Comparison of ENCODE assay signal across 8 cellular contexts in genomic region chr2:46460991-46461715, GRCh38. TPM values are rescaled to one million over a fixed set of nuclear protein-coding genes. Genes with fewer than 3 reads are reported as not detected.
DNase-seq lines count a peak whose midpoint lies in the region; ATAC-seq and TF ChIP-seq lines count a peak whose summit lies in the region.

No MANE protein-coding gene starts in this region.

- H3K4me1 ChIP-seq in OCI-LY1 (ENCODE audit: insufficient read depth, low read length, severe bottlenecking) = peaks cover 8% of the 10 kb centered on the region
- peaks cover 15 to 44% (median 36%) of the 10 kb centered on the region in 4 donors for H3K4me1 ChIP-seq in esophagus muscularis mucosa

- no peaks in the 10 kb centered on the region for H3K79me2 ChIP-seq in OCI-LY1 (ENCODE audit: insufficient read depth, low read length)

- peak; percentile 56 for ATAC-seq in HG03097 (IDR thresholded peaks at IDR 0.05; ENCODE audit: low FRiP score, unreplicated experiment)
- ATAC-seq in naive B cell (ENCODE audit: low read depth in 2 of 2) = peak; percentile 36 to 49
- ATAC-seq in stimulated activated memory B cell treated with anti-CD40 and anti-IgM and Interleukin-4, amounts not matched to agents 10 μg/mL and 1 μg/mL and 100 μg/mL, for 72 hours = peak; percentile 76
- ATAC-seq in GM21360 (IDR thresholded peaks at IDR 0.05; ENCODE audit: unreplicated experiment) = no peak

- TF ChIP-seq CTCF in GM12874 (IDR thresholded peaks at IDR 0.05; ENCODE audit: insufficient read depth, low read depth, low read length) (peak; percentile 93), OCI-LY1 (IDR thresholded peaks at IDR 0.05; ENCODE audit: low read length) (peak; percentile 99), esophagus muscularis mucosa (IDR thresholded peaks at IDR 0.05) (peak in 2 of 3 experiments; percentile 99 to 100)

- H3K4me3 ChIP-seq in OCI-LY1 (ENCODE audit: low read depth, low read length, poor library complexity, severe bottlenecking) = no peak overlapping the region
- H3K4me3 ChIP-seq in esophagus muscularis mucosa = no peak overlapping the region

- intact Hi-C loops in esophagus muscularis mucosa (cut with DNase I) = loop anchor here (2.0 kb wide), 1 partner anchor 398 kb away; no protein-coding TSS in a partner anchor

- H3K4me2 ChIP-seq in OCI-LY1 (ENCODE audit: low read length) = no peak overlapping the region; the same call in 1 of the 2 replicates

- H3K9ac ChIP-seq in OCI-LY1 (ENCODE audit: low read length) = no peak overlapping the region

- no peaks in the 10 kb centered on the region for H3K36me3 ChIP-seq in OCI-LY1 (ENCODE audit: insufficient read depth, low read length)
- no peaks in the 10 kb centered on the region for H3K36me3 ChIP-seq in esophagus muscularis mucosa

- H3K36me3 Mint-ChIP-seq in naive B cell = no peaks in the 10 kb centered on the region
- H3K36me3 Mint-ChIP-seq in stimulated activated memory B cell treated with anti-CD40 and anti-IgM and Interleukin-4, amounts not matched to agents 10 μg/mL and 1 μg/mL and 100 μg/mL, for 72 hours = no peaks in the 10 kb centered on the region

- no peaks in the 10 kb centered on the region for H3F3A ChIP-seq in OCI-LY1 (ENCODE audit: insufficient read depth, low read length)

- no peak overlapping the region for H3K27ac ChIP-seq in OCI-LY1 (ENCODE audit: low read depth, low read length, poor library complexity, severe bottlenecking)
- peak overlapping the region; percentile 30 to 71 (median 62) for H3K27ac ChIP-seq in esophagus muscularis mucosa (replicated peaks in 1 of 4)

- no peak overlapping the region for H2AFZ ChIP-seq in OCI-LY1 (ENCODE audit: low read length)

- H3K27me3 Mint-ChIP-seq in naive B cell = peaks cover 0 to 9% (median 8%) of the 10 kb centered on the region in 3 donors
- peaks cover 11% of the 10 kb centered on the region for H3K27me3 Mint-ChIP-seq in stimulated activated memory B cell treated with anti-CD40 and anti-IgM and Interleukin-4, amounts not matched to agents 10 μg/mL and 1 μg/mL and 100 μg/mL, for 72 hours

- peaks cover 3% of the 10 kb centered on the region; the same call in 1 of the 2 replicates for H3K27me3 ChIP-seq in OCI-LY1 (ENCODE audit: insufficient read depth, low read length)
- no peaks in the 10 kb centered on the region for H3K27me3 ChIP-seq in esophagus muscularis mucosa

- peaks cover 18 to 23% (median 18%) of the 10 kb centered on the region in 3 donors for H3K4me1 Mint-ChIP-seq in naive B cell
- peaks cover 23% of the 10 kb centered on the region for H3K4me1 Mint-ChIP-seq in stimulated activated memory B cell treated with anti-CD40 and anti-IgM and Interleukin-4, amounts not matched to agents 10 μg/mL and 1 μg/mL and 100 μg/mL, for 72 hours

- no peaks in the 10 kb centered on the region for H3K9me3 Mint-ChIP-seq in naive B cell
- no peaks in the 10 kb centered on the region for H3K9me3 Mint-ChIP-seq in stimulated activated memory B cell treated with anti-CD40 and anti-IgM and Interleukin-4, amounts not matched to agents 10 μg/mL and 1 μg/mL and 100 μg/mL, for 72 hours

- H4K20me1 ChIP-seq in OCI-LY1 (ENCODE audit: insufficient read depth, low read length) = no peaks in the 10 kb centered on the region

- TF ChIP-seq EP300 in esophagus muscularis mucosa (IDR thresholded peaks at IDR 0.05) = no peak

- peak; percentile 71 for DNase-seq in activated T-cell treated with anti-CD3 and anti-CD28 coated beads for 1 hour (ENCODE audit: low read depth)
- DNase-seq in esophagus muscularis mucosa (ENCODE audit: extremely low spot score) = peak; percentile 95
- DNase-seq in naive B cell = peak; percentile 58

- H3K27ac Mint-ChIP-seq in naive B cell = peak overlapping the region in 5 of 6 donors; percentile 15 to 88 (median 57)
- peak overlapping the region; percentile 55 for H3K27ac Mint-ChIP-seq in stimulated activated memory B cell treated with anti-CD40 and anti-IgM and Interleukin-4, amounts not matched to agents 10 μg/mL and 1 μg/mL and 100 μg/mL, for 72 hours

- no peak for TF ChIP-seq POLR2A in esophagus muscularis mucosa (IDR thresholded peaks at IDR 0.05; ENCODE audit: low read depth)

- no peaks in the 10 kb centered on the region for H3K9me2 ChIP-seq in OCI-LY1 (ENCODE audit: low read depth, low read length)

- H3K9me3 ChIP-seq in OCI-LY1 (ENCODE audit: low read length) = no peaks in the 10 kb centered on the region
- H3K9me3 ChIP-seq in esophagus muscularis mucosa = no peaks in the 10 kb centered on the region

- 46% methylated on average over 5 of the region's 8 CpGs for WGBS in esophagus muscularis mucosa

- peak overlapping the region; percentile 23 to 72 (median 56) for H3K4me3 Mint-ChIP-seq in naive B cell
- peak overlapping the region; percentile 1 for H3K4me3 Mint-ChIP-seq in stimulated activated memory B cell treated with anti-CD40 and anti-IgM and Interleukin-4, amounts not matched to agents 10 μg/mL and 1 μg/mL and 100 μg/mL, for 72 hours

RNA-seq across cellular contexts. Expression of gene TMEM247, which starts 18.2 kb away (rescaled TPM):
- not detected for total RNA-seq in esophagus muscularis mucosa
- polyA plus RNA-seq in naive B cell (ENCODE audit: low read depth in 6 of 6) = not detected
